In the genomic region with DNA sequence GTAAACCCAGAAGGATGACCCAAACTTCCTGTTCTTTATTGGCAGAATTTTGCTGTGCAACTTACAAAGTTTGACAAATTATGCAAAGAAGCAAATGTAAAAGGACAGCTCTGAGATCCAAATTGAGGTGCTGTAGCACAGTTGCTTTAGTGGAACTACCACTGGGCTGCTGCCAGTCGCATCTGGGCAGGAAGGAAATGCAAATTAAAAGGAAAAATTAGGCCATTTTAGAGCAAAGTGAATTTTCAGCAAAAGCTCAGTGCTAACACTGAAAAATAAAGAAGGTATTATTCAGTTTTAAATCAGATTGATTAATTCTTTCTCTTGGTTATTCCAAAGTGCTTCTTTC, we compare ENCODE assay signal across 9 cellular contexts.
DNase-seq lines count a peak whose midpoint lies in the region; ATAC-seq and TF ChIP-seq lines count a peak whose summit lies in the region.
"Had no signal": no experiment of that assay in that cellular context is flagged by ENCODE, and none has a peak within 500 bp of the region (broad histone marks: within the 10 kb centered on the region; RNA-seq: fewer than 3 reads in every experiment).

No MANE protein-coding gene starts in this region.

- H3K27ac Mint-ChIP-seq in activated B cell treated with CpG ODN at 0.5 μM for 24 hours (peak overlapping the region; percentile 81), T-cell (no peak overlapping the region)
- H3K27ac Mint-ChIP-seq in CD4-positive, alpha-beta T cell: no peak overlapping the region

- no peaks in the 10 kb centered on the region for H3K27me3 Mint-ChIP-seq in activated B cell treated with CpG ODN at 0.5 μM for 24 hours
- H3K27me3 Mint-ChIP-seq in CD4-positive, alpha-beta T cell: peaks cover 3% of the 10 kb centered on the region
- H3K27me3 Mint-ChIP-seq in T-cell: no peaks in the 10 kb centered on the region

- WGBS in neuronal stem cell (ENCODE audit: extremely low coverage in 2 of 2, insufficient read length in 2 of 2, insufficient replicate concordance in 1 of 2), 2 donors: no CpG with 5 or more reads among the region's 1 CpG

- POLR2A ChIA-PET in activated B cell treated with CpG ODN at 0.5 μM for 24 hours (lab: Charles Lee): no interaction called here
- POLR2A ChIA-PET in CD4-positive, alpha-beta T cell (lab: Charles Lee): no interaction called here
- POLR2A ChIA-PET in T-cell (lab: Charles Lee): no interaction called here

- H3K9me3 Mint-ChIP-seq in activated B cell treated with CpG ODN at 0.5 μM for 24 hours (no peaks in the 10 kb centered on the region), T-cell (no peaks in the 10 kb centered on the region)
- no peaks in the 10 kb centered on the region for H3K9me3 Mint-ChIP-seq in CD4-positive, alpha-beta T cell

- no peak overlapping the region for H3K23ac ChIP-seq in neuronal stem cell (ENCODE audit: low read depth, low read length, poor library complexity)

- H3K4me3 ChIP-seq in neuronal stem cell (ENCODE audit: low read length in 2 of 2): no peak overlapping the region

- no peaks in the 10 kb centered on the region for H3K36me3 ChIP-seq in neuronal stem cell (replicated peaks in 1 of 2; ENCODE audit: control insufficient read depth in 2 of 2, insufficient read depth in 2 of 2, low read length in 2 of 2)

- peak overlapping the region; percentile 66 for H2AFZ ChIP-seq in neuronal stem cell (ENCODE audit: low read length)

- H2AK5ac ChIP-seq in neuronal stem cell (ENCODE audit: low read depth, low read length): no peak overlapping the region

- H2BK5ac ChIP-seq in neuronal stem cell (ENCODE audit: low read length): no peak overlapping the region

- H2BK15ac ChIP-seq in neuronal stem cell (ENCODE audit: low read length): no peak overlapping the region

- peaks cover 2 to 3% of the 10 kb centered on the region in 2 donors for H3K4me1 ChIP-seq in neuronal stem cell (ENCODE audit: control insufficient read depth in 2 of 2, insufficient read depth in 1 of 2, low read depth in 1 of 2, low read length in 2 of 2)

- H4K91ac ChIP-seq in neuronal stem cell (ENCODE audit: low read depth, low read length, poor library complexity): no peak overlapping the region

- H3K79me1 ChIP-seq in neuronal stem cell (ENCODE audit: low read depth, low read length): no peaks in the 10 kb centered on the region

- H3K4ac ChIP-seq in neuronal stem cell (ENCODE audit: low read length): no peak overlapping the region

- CTCF ChIA-PET in activated B cell treated with CpG ODN at 0.5 μM for 24 hours (lab: Charles Lee): interaction anchor here (0.9 to 2.7 kb wide), 3 partner anchors 522 to 1917 kb away, joined by 3 to 11 read pairs (median 3); no protein-coding TSS in a partner anchor
- CTCF ChIA-PET in CD4-positive, alpha-beta T cell (lab: Charles Lee): interaction anchor here (1.3 kb wide), 1 partner anchor 19 kb away, joined by 3 read pairs; no protein-coding TSS in a partner anchor
- CTCF ChIA-PET in T-cell (lab: Charles Lee): interaction anchor here in 1 of 2 donors (0.9 kb wide), 1 partner anchor 18 kb away, joined by 3 read pairs; no protein-coding TSS in a partner anchor

- DNase-seq in activated B cell treated with CpG ODN at 0.5 μM for 24 hours: no peak
- no peak for DNase-seq in neuronal stem cell (ENCODE audit: low spot score)
- no peak for DNase-seq in DMS53 treated with DMSO at 0.1 percent for 48 hours (lab: John Stamatoyannopoulos, UW; ENCODE audit: unreplicated experiment)
- no peak for DNase-seq in erythroblast (lab: John Stamatoyannopoulos, UW)
- no peak for DNase-seq in CD4-positive, alpha-beta T cell
- DNase-seq in T-cell: no peak
- DNase-seq: effector CD4-positive, alpha-beta T cell had no signal

- ATAC-seq in GM19025 (IDR thresholded peaks at IDR 0.05; ENCODE audit: low read depth, unreplicated experiment) (peak; percentile 8), HG02763 (IDR thresholded peaks at IDR 0.05; ENCODE audit: unreplicated experiment) (peak; percentile 29), activated B cell treated with CpG ODN at 0.5 μM for 24 hours (ENCODE audit: low read depth) (peak; percentile 27), T-cell (replicated peaks in 1 of 4) (no peak)
- ATAC-seq in CD4-positive, alpha-beta T cell (ENCODE audit: poor library complexity): no peak

- no peak overlapping the region for H3K18ac ChIP-seq in neuronal stem cell (ENCODE audit: low read length)

- H3K4me2 ChIP-seq in neuronal stem cell (ENCODE audit: insufficient read depth, low read length, poor library complexity, severe bottlenecking): no peak overlapping the region

- H3K4me1 Mint-ChIP-seq in activated B cell treated with CpG ODN at 0.5 μM for 24 hours: peaks cover 46% of the 10 kb centered on the region
- peaks cover 17% of the 10 kb centered on the region for H3K4me1 Mint-ChIP-seq in CD4-positive, alpha-beta T cell (ENCODE audit: low read depth)
- peaks cover 14 to 18% (median 14%) of the 10 kb centered on the region in 3 donors for H3K4me1 Mint-ChIP-seq in T-cell

- H3K14ac ChIP-seq in neuronal stem cell (ENCODE audit: low read length): no peak overlapping the region

- no peak overlapping the region for H2BK120ac ChIP-seq in neuronal stem cell (ENCODE audit: low read depth, low read length)

- no peaks in the 10 kb centered on the region for H3K27me3 ChIP-seq in neuronal stem cell (ENCODE audit: control insufficient read depth in 3 of 3, insufficient read depth in 3 of 3, low read depth in 1 of 3, low read length in 3 of 3)
- H3K27me3 ChIP-seq in CD4-positive, alpha-beta T cell (ENCODE audit: control insufficient read depth, insufficient read depth, low read length): no peaks in the 10 kb centered on the region

- TF ChIP-seq CTCF in activated B cell treated with CpG ODN at 0.5 μM for 24 hours (IDR thresholded peaks at IDR 0.05): no peak
- no peak for TF ChIP-seq CTCF in CD4-positive, alpha-beta T cell (IDR thresholded peaks at IDR 0.05)

- no peak overlapping the region for H3K9ac ChIP-seq in neuronal stem cell (ENCODE audit: low read depth, low read length, poor library complexity)

- intact Hi-C loops in activated B cell treated with CpG ODN at 0.5 μM for 24 hours (cut with micrococcal nuclease): loop anchor here (5.0 kb wide), 2 partner anchors 640 to 1915 kb away; no protein-coding TSS in a partner anchor
- intact Hi-C loops in CD4-positive, alpha-beta T cell (cut with DNase I, micrococcal nuclease): no loop called here

- no peaks in the 10 kb centered on the region for H3K9me3 ChIP-seq in neuronal stem cell (replicated peaks in 1 of 2; ENCODE audit: control insufficient read depth in 2 of 2, insufficient read depth in 1 of 2, low read depth in 1 of 2, low read length in 2 of 2)
- no peaks in the 10 kb centered on the region for H3K9me3 ChIP-seq in CD4-positive, alpha-beta T cell (ENCODE audit: control insufficient read depth, low read length)

- no peak overlapping the region for H4K8ac ChIP-seq in neuronal stem cell (ENCODE audit: low read depth, low read length)

- no peak overlapping the region for H2BK12ac ChIP-seq in neuronal stem cell (ENCODE audit: low read length)

- H3K4me3 Mint-ChIP-seq in activated B cell treated with CpG ODN at 0.5 μM for 24 hours: peak overlapping the region; percentile 76
- no peak overlapping the region for H3K4me3 Mint-ChIP-seq in CD4-positive, alpha-beta T cell
- no peak overlapping the region for H3K4me3 Mint-ChIP-seq in T-cell

- TF ChIP-seq POLR2A in erythroblast (IDR thresholded peaks at IDR 0.05; ENCODE audit: low read length): no peak

- H3K27ac ChIP-seq in neuronal stem cell (replicated peaks; ENCODE audit: low read length): no peak overlapping the region
- no peak overlapping the region for H3K27ac ChIP-seq in CD4-positive, alpha-beta T cell (ENCODE audit: low read depth, low read length)

- no peaks in the 10 kb centered on the region for H3K36me3 Mint-ChIP-seq in activated B cell treated with CpG ODN at 0.5 μM for 24 hours (ENCODE audit: low read depth)
- no peaks in the 10 kb centered on the region for H3K36me3 Mint-ChIP-seq in CD4-positive, alpha-beta T cell (ENCODE audit: low read depth)
- H3K36me3 Mint-ChIP-seq in T-cell: peaks cover 10% of the 10 kb centered on the region

Comparison
In these comparisons a context has a peak if more than half of its experiments do, and no peak if none do; other contexts are left out.
1. ATAC-seq: peak in GM19025 (single experiment), HG02763 (single experiment) and activated B cell treated with CpG ODN at 0.5 μM for 24 hours (single experiment); none in CD4-positive, alpha-beta T cell (single experiment) and T-cell (0 of 4).